Comparison of ENCODE assay signal across 12 cellular contexts in the genomic region with DNA sequence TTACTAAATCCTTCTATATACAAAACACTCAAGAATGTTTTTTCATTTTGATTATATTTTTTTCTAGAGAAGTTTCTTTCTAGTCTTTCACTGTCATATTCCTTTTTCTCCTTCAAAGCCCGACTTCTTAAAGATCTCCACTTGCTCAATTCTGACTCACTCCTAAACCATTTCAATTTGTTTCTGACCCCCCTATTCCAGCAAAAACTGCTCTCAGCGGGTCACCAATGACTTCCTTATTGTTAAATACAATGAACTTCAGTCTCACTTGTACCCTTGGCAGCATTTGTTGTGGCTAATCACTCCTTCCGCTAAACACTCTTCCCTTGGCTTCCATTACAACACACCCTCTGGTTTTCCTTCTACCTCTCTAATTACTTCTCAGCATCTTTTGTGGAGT.
A peak's percentile ranks its signal among the peaks of the same experiment; 100 is the strongest.
DNase-seq lines count a peak whose midpoint lies in the region; ATAC-seq, FAIRE-seq and TF ChIP-seq lines count a peak whose summit lies in the region.
"Had no signal": no experiment of that assay in that cellular context is flagged by ENCODE, and none has a peak within 500 bp of the region (broad histone marks: within the 10 kb centered on the region; RNA-seq: fewer than 3 reads in every experiment).

No MANE protein-coding gene starts in this region.

- DNase-seq in GM23338 (ENCODE audit: low spot score) = peak; percentile 76
- peak; percentile 21 to 60 for DNase-seq in NOMO-1 (lab: John Stamatoyannopoulos, UW; ENCODE audit: unreplicated experiment in 2 of 2)
- peak; percentile 72 for DNase-seq in endothelial cell of umbilical vein (ENCODE audit: low read depth, low spot score)
- peak; percentile 58 for DNase-seq in neural progenitor cell (ENCODE audit: low spot score)
- DNase-seq in NCI-H1105 (lab: John Stamatoyannopoulos, UW) = no peak
- no peak for DNase-seq in ureter (ENCODE audit: low spot score)
- no peak for DNase-seq in germinal center (ENCODE audit: low spot score)
- no peak for DNase-seq in NK-92 treated with Interleukin-12 subunit alpha and Interleukin-12 subunit beta, amount 100 ng/mL, for 24 hours (lab: John Stamatoyannopoulos, UW)
- DNase-seq: activated T-cell treated with anti-CD3 and anti-CD28 coated beads, Interleukin-2, amount 50 U/mL, for 72 hours; NCI-H2081 treated with DMSO at 0.1 percent for 48 hours had no signal

- no peaks in the 10 kb centered on the region for H3K9me3 Mint-ChIP-seq in GM23338
- no peaks in the 10 kb centered on the region for H3K9me3 Mint-ChIP-seq in neural progenitor cell
- H3K9me3 Mint-ChIP-seq: activated T-cell treated with anti-CD3 and anti-CD28 coated beads, Interleukin-2, amount 50 U/mL, for 72 hours had no signal

- H3K36me3 ChIP-seq in GM23338 (ENCODE audit: insufficient read depth) (no peaks in the 10 kb centered on the region), endothelial cell of umbilical vein (ENCODE audit: control insufficient read depth in 2 of 2, extremely low read depth in 1 of 2, insufficient read depth in 2 of 2, low read length in 2 of 2) (no peaks in the 10 kb centered on the region), neural progenitor cell (no peaks in the 10 kb centered on the region)

- H3K9me1 ChIP-seq in endothelial cell of umbilical vein (replicated peaks; ENCODE audit: control insufficient read depth, extremely low read depth, insufficient read depth, low read length) = no peaks in the 10 kb centered on the region

- H3K79me2 ChIP-seq in GM23338 (replicated peaks; ENCODE audit: insufficient read depth) (no peaks in the 10 kb centered on the region), endothelial cell of umbilical vein (ENCODE audit: control insufficient read depth, insufficient read depth, low read length) (no peaks in the 10 kb centered on the region), neural progenitor cell (ENCODE audit: low read depth) (no peaks in the 10 kb centered on the region)

- H3K9me2 ChIP-seq in GM23338 (ENCODE audit: insufficient read depth) = no peaks in the 10 kb centered on the region

- H3K27ac ChIP-seq in GM23338 (ENCODE audit: low read depth) = 0 out of 2 replicates have a peak overlapping the region, but pooled peaks have one; percentile 18
- no peak overlapping the region for H3K27ac ChIP-seq in endothelial cell of umbilical vein (ENCODE audit: insufficient read depth, low read depth, low read length)
- H3K27ac ChIP-seq in neural progenitor cell = peak overlapping the region; percentile 4

- H3K9me3 ChIP-seq in endothelial cell of umbilical vein (replicated peaks; ENCODE audit: control insufficient read depth, insufficient read depth, low read length) (no peaks in the 10 kb centered on the region), neural progenitor cell (ENCODE audit: low read depth) (no peaks in the 10 kb centered on the region)

- H3K9ac ChIP-seq in endothelial cell of umbilical vein (replicated peaks; ENCODE audit: extremely low read depth, insufficient read depth, low read length) = no peak overlapping the region
- no peak overlapping the region for H3K9ac ChIP-seq in neural progenitor cell

- peaks cover 11% of the 10 kb centered on the region for H3K4me1 ChIP-seq in GM23338 (ENCODE audit: insufficient read depth)
- H3K4me1 ChIP-seq in endothelial cell of umbilical vein (ENCODE audit: control insufficient read depth, extremely low read depth, insufficient read depth, low read length) = no peaks in the 10 kb centered on the region
- peaks cover 19% of the 10 kb centered on the region for H3K4me1 ChIP-seq in neural progenitor cell

- no peak overlapping the region for H2AFZ ChIP-seq in GM23338
- no peak overlapping the region for H2AFZ ChIP-seq in endothelial cell of umbilical vein (ENCODE audit: low read depth, low read length)
- no peak overlapping the region for H2AFZ ChIP-seq in neural progenitor cell (replicated peaks)

- H3K27me3 Mint-ChIP-seq in GM23338 (ENCODE audit: insufficient read depth, low read depth, poor library complexity) (no peaks in the 10 kb centered on the region), neural progenitor cell (ENCODE audit: insufficient read depth, low read depth) (no peaks in the 10 kb centered on the region)

- H3K27ac Mint-ChIP-seq in GM23338 (no peak overlapping the region), neural progenitor cell (no peak overlapping the region)
- H3K27ac Mint-ChIP-seq: activated T-cell treated with anti-CD3 and anti-CD28 coated beads, Interleukin-2, amount 50 U/mL, for 72 hours had no signal

- H3K4me1 Mint-ChIP-seq in GM23338 = peaks cover 4% of the 10 kb centered on the region; the same call in 2 of the 3 replicates
- peaks cover 23% of the 10 kb centered on the region for H3K4me1 Mint-ChIP-seq in neural progenitor cell

- H4K20me1 ChIP-seq in GM23338 (replicated peaks; ENCODE audit: insufficient read depth) = no peaks in the 10 kb centered on the region
- H4K20me1 ChIP-seq in endothelial cell of umbilical vein (replicated peaks; ENCODE audit: control insufficient read depth, extremely low read depth, insufficient read depth, low read length) = peaks cover 2% of the 10 kb centered on the region
- no peaks in the 10 kb centered on the region for H4K20me1 ChIP-seq in neural progenitor cell (ENCODE audit: low read depth)

- peak; percentile 24 for FAIRE-seq in endothelial cell of umbilical vein (lab: Jason Lieb, UNC)

- no peaks in the 10 kb centered on the region for H3K36me3 Mint-ChIP-seq in GM23338 (ENCODE audit: low read depth)
- no peaks in the 10 kb centered on the region for H3K36me3 Mint-ChIP-seq in neural progenitor cell

- TF ChIP-seq POLR2A in endothelial cell of umbilical vein (IDR thresholded peaks at IDR 0.05; ENCODE audit: low read depth, low read length) = no peak

- H3K4me3 Mint-ChIP-seq in GM23338 (no peak overlapping the region), neural progenitor cell (no peak overlapping the region)
- H3K4me3 Mint-ChIP-seq: activated T-cell treated with anti-CD3 and anti-CD28 coated beads, Interleukin-2, amount 50 U/mL, for 72 hours had no signal

- no TSS peak for BruUV-seq in endothelial cell of umbilical vein (replicated peaks; lab: Mats Ljungman, UMichigan)

- intact Hi-C loops in endothelial cell of umbilical vein (cut with micrococcal nuclease) = no loop called here

- ATAC-seq in GM23338 = peak; percentile 84
- ATAC-seq: activated T-cell treated with anti-CD3 and anti-CD28 coated beads, Interleukin-2, amount 50 U/mL, for 72 hours; left lobe of liver; sciatic nerve had no signal

- H3K4me3 ChIP-seq in GM23338 (no peak overlapping the region), endothelial cell of umbilical vein (replicated peaks in 1 of 3; ENCODE audit: insufficient read depth in 1 of 3, low read depth in 1 of 3, low read length in 3 of 3) (no peak overlapping the region), neural progenitor cell (peak overlapping the region; percentile 9)

- H3K27me3 ChIP-seq in GM23338 (ENCODE audit: insufficient read depth) = no peaks in the 10 kb centered on the region
- H3K27me3 ChIP-seq in endothelial cell of umbilical vein (ENCODE audit: control insufficient read depth in 2 of 2, insufficient read depth in 2 of 2, low read length in 2 of 2) = peaks cover 45 to 83% of the 10 kb centered on the region in 2 experiments
- H3K27me3 ChIP-seq in neural progenitor cell = no peaks in the 10 kb centered on the region

- dilution Hi-C loops in endothelial cell of umbilical vein (cut with MboI; ENCODE audit: extremely low pct_ligation_motif_present, low sequenced_read_pairs) = no loop called here

- TF ChIP-seq CTCF in GM23338 (conservative IDR thresholded peaks at IDR 0.05; ENCODE audit: low read depth in 2 of 2) (no peak), endothelial cell of umbilical vein (IDR thresholded peaks at IDR 0.05; ENCODE audit: extremely low read depth in 1 of 2, insufficient read depth in 1 of 2, low read depth in 1 of 2, low read length in 2 of 2) (no peak), neural progenitor cell (IDR thresholded peaks at IDR 0.05) (no peak)

- no peaks in the 10 kb centered on the region for H3F3A ChIP-seq in GM23338 (replicated peaks; ENCODE audit: low read depth)
- peaks cover 17% of the 10 kb centered on the region for H3F3A ChIP-seq in neural progenitor cell (ENCODE audit: low read depth)

- peak overlapping the region; percentile 0; the same call in 1 of the 2 replicates for H3K4me2 ChIP-seq in GM23338
- no peak overlapping the region for H3K4me2 ChIP-seq in endothelial cell of umbilical vein (ENCODE audit: insufficient read depth, low read length)
- H3K4me2 ChIP-seq in neural progenitor cell = peak overlapping the region; percentile 64

- POLR2A ChIA-PET in endothelial cell of umbilical vein (lab: Charles Lee) = no interaction called here

- CTCF ChIA-PET in endothelial cell of umbilical vein (lab: Charles Lee) = interaction anchor here (1.5 to 1.7 kb wide), 3 partner anchors 8 to 161 kb away, joined by 3 to 5 read pairs (median 5); no protein-coding TSS in a partner anchor

TF ChIP-seq in GM23338, 12 proteins besides CTCF, POLR2A, EP300 and RAD21 (continues in another document):
- TF ChIP-seq, protein P1, sequence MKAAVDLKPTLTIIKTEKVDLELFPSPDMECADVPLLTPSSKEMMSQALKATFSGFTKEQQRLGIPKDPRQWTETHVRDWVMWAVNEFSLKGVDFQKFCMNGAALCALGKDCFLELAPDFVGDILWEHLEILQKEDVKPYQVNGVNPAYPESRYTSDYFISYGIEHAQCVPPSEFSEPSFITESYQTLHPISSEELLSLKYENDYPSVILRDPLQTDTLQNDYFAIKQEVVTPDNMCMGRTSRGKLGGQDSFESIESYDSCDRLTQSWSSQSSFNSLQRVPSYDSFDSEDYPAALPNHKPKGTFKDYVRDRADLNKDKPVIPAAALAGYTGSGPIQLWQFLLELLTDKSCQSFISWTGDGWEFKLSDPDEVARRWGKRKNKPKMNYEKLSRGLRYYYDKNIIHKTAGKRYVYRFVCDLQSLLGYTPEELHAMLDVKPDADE (IDR thresholded peaks at IDR 0.05) = no peak
- no peak for TF ChIP-seq STAT1 (IDR thresholded peaks at IDR 0.05; ENCODE audit: unreplicated experiment)
- no peak for TF ChIP-seq ZNF331 (CRISPR knock-in tag; IDR thresholded peaks at IDR 0.05; ENCODE audit: low read depth)
- TF ChIP-seq EZH2 (IDR thresholded peaks at IDR 0.05; ENCODE audit: low read depth, unreplicated experiment) = no peak

TF ChIP-seq in endothelial cell of umbilical vein, 7 proteins besides CTCF, POLR2A, EP300 and RAD21 (continues in another document):
- TF ChIP-seq POLR2AphosphoS5 (IDR thresholded peaks at IDR 0.05; ENCODE audit: insufficient read depth, low read depth, low read length) (peak; percentile 83), JUN (IDR thresholded peaks at IDR 0.05; ENCODE audit: borderline replicate concordance, insufficient read depth, insufficient read length, low read depth) (peak; percentile 55), FOS (IDR thresholded peaks at IDR 0.05; ENCODE audit: borderline replicate concordance, insufficient read depth, low read length) (peak; percentile 86), EZH2 (IDR thresholded peaks at IDR 0.05; ENCODE audit: borderline replicate concordance, low read depth, low read length, severe bottlenecking) (no peak), MYC (IDR thresholded peaks at IDR 0.05; ENCODE audit: low read depth, low read length) (no peak)
- TF ChIP-seq, protein P2, sequence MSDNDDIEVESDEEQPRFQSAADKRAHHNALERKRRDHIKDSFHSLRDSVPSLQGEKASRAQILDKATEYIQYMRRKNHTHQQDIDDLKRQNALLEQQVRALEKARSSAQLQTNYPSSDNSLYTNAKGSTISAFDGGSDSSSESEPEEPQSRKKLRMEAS (IDR thresholded peaks at IDR 0.05; ENCODE audit: insufficient read depth, insufficient read length) = no peak

Comparison
In these comparisons a context has a peak if more than half of its experiments do, and no peak if none do; other contexts are left out.
1. DNase-seq: peak in GM23338 (single experiment), NOMO-1 (2 of 2), endothelial cell of umbilical vein (single experiment) and neural progenitor cell (single experiment); none in NCI-H1105 (single experiment), ureter (single experiment), germinal center (single experiment) and NK-92 treated with Interleukin-12 subunit alpha and Interleukin-12 subunit beta, amount 100 ng/mL, for 24 hours (single experiment).